Comparison of ENCODE assay signal across 16 cellular contexts in genomic region chr12:118101051-118101450, GRCh38. TPM values are rescaled to one million over a fixed set of nuclear protein-coding genes. Genes with fewer than 3 reads are reported as not detected.
DNase-seq lines count a peak whose midpoint lies in the region; ATAC-seq and TF ChIP-seq lines count a peak whose summit lies in the region.
"Had no signal": no experiment of that assay in that cellular context is flagged by ENCODE, and none has a peak within 500 bp of the region (broad histone marks: within the 10 kb centered on the region; RNA-seq: fewer than 3 reads in every experiment).

No MANE protein-coding gene starts in this region.

- no peaks in the 10 kb centered on the region for H3K36me3 ChIP-seq in IMR-90 (ENCODE audit: control insufficient read depth, insufficient read depth, low read length)
- H3K36me3 ChIP-seq in endodermal cell (ENCODE audit: control insufficient read depth, insufficient read depth, low read length) = peaks cover 13% of the 10 kb centered on the region
- peaks cover 0 to 5% of the 10 kb centered on the region in 2 experiments for H3K36me3 ChIP-seq in SK-N-SH (replicated peaks in 1 of 2; ENCODE audit: control insufficient read depth in 1 of 2, insufficient read depth in 2 of 2, low read length in 1 of 2)

- DNase-seq in IMR-90 (no peak), endodermal cell (no peak), neural crest cell (ENCODE audit: low read depth, low spot score) (no peak), DMS53 treated with DMSO at 0.1 percent for 48 hours (lab: John Stamatoyannopoulos, UW; ENCODE audit: unreplicated experiment) (no peak), NCI-H2196 (lab: John Stamatoyannopoulos, UW; ENCODE audit: unreplicated experiment) (no peak), SK-N-SH (no peak), NCI-H82 treated with DMSO at 0.1 percent for 48 hours (lab: John Stamatoyannopoulos, UW; ENCODE audit: unreplicated experiment) (no peak)
- DNase-seq: AML-193; Caco-2; CD4-positive, alpha-beta T cell; DMS153; DMS79 treated with DMSO at 0.1 percent for 48 hours; GOT3; H7 had no signal

- TF ChIP-seq CTCF in IMR-90 (conservative IDR thresholded peaks at IDR 0.05; ENCODE audit: low read depth, low read length) = no peak
- TF ChIP-seq CTCF in endodermal cell (conservative IDR thresholded peaks at IDR 0.05) = no peak
- TF ChIP-seq CTCF in neural crest cell (conservative IDR thresholded peaks at IDR 0.05) = no peak
- TF ChIP-seq CTCF in SK-N-SH (IDR thresholded peaks at IDR 0.05) = no peak

- H4K8ac ChIP-seq in IMR-90 (ENCODE audit: low read depth in 2 of 2, low read length in 2 of 2) = no peak overlapping the region

- no peaks in the 10 kb centered on the region for H3K9me1 ChIP-seq in IMR-90 (ENCODE audit: insufficient read depth, low read length)

- no peak for TF ChIP-seq RAD21 in IMR-90 (IDR thresholded peaks at IDR 0.05; ENCODE audit: low read length)
- no peak for TF ChIP-seq RAD21 in SK-N-SH (IDR thresholded peaks at IDR 0.05; ENCODE audit: low read length)

- H3K27ac ChIP-seq in IMR-90 (ENCODE audit: insufficient read depth, low read length) = no peak overlapping the region
- H3K27ac ChIP-seq in endodermal cell (ENCODE audit: low read depth, low read length) = no peak overlapping the region
- no peak overlapping the region for H3K27ac ChIP-seq in SK-N-SH (ENCODE audit: low read depth in 2 of 2, low read length in 1 of 2)
- H3K27ac ChIP-seq: KMS-11 had no signal

- H2AFZ ChIP-seq in IMR-90 (replicated peaks; ENCODE audit: low read length, poor library complexity) (no peak overlapping the region), SK-N-SH (ENCODE audit: low read depth) (no peak overlapping the region)

- H4K91ac ChIP-seq in IMR-90 (ENCODE audit: insufficient read depth, low read depth, low read length) = no peak overlapping the region

- H3K4me1 Mint-ChIP-seq in endodermal cell (peaks cover 18% of the 10 kb centered on the region), neural crest cell (peaks cover 18% of the 10 kb centered on the region)

- intact Hi-C loops in IMR-90 (cut with micrococcal nuclease) = loop anchor here (5.0 kb wide), 1 partner anchor 224 kb away; no protein-coding TSS in a partner anchor

- H3K14ac ChIP-seq in IMR-90 (replicated peaks; ENCODE audit: low read depth, low read length) = no peak overlapping the region

- H3K9me3 ChIP-seq in IMR-90 (ENCODE audit: control insufficient read depth, insufficient read depth, low read length) (no peaks in the 10 kb centered on the region), endodermal cell (ENCODE audit: control insufficient read depth, low read length) (no peaks in the 10 kb centered on the region), SK-N-SH (no peaks in the 10 kb centered on the region)
- H3K9me3 ChIP-seq: Caco-2 had no signal

- peaks cover 8% of the 10 kb centered on the region for H3F3A ChIP-seq in SK-N-SH (replicated peaks; ENCODE audit: insufficient read depth)

- CTCF ChIA-PET in IMR-90 (lab: Yijun Ruan, JAX) (interaction anchor here (1.1 kb wide), 1 partner anchor 20 kb away, joined by 3 read pairs; no protein-coding TSS in a partner anchor), SK-N-SH (lab: Yijun Ruan, JAX) (interaction anchor here (1.2 to 1.5 kb wide), 3 partner anchors 15 to 275 kb away, joined by 3 to 5 read pairs (median 4); no protein-coding TSS in a partner anchor)

- no peaks in the 10 kb centered on the region for H3K9me2 ChIP-seq in SK-N-SH

- H2BK5ac ChIP-seq in IMR-90 (ENCODE audit: low read depth, low read length, poor library complexity, severe bottlenecking) = no peak overlapping the region

- no peak overlapping the region for H3K4me3 ChIP-seq in IMR-90 (ENCODE audit: insufficient read depth, low read depth, low read length)
- peak overlapping the region; percentile 87 for H3K4me3 ChIP-seq in endodermal cell (ENCODE audit: low read length)
- no peak overlapping the region for H3K4me3 ChIP-seq in SK-N-SH (ENCODE audit: low read depth in 2 of 2, low read length in 1 of 2)

- H2BK15ac ChIP-seq in IMR-90 (ENCODE audit: low read depth, low read length) = no peak overlapping the region

- H2AK9ac ChIP-seq in IMR-90 (replicated peaks; ENCODE audit: low read depth, low read length, poor library complexity) = no peak overlapping the region

- H4K20me1 ChIP-seq in IMR-90 (ENCODE audit: insufficient read depth, low read length) (no peaks in the 10 kb centered on the region; the same call in 1 of the 2 replicates), SK-N-SH (ENCODE audit: insufficient read depth) (no peaks in the 10 kb centered on the region)

- no peak overlapping the region for H3K4me3 Mint-ChIP-seq in endodermal cell
- peak overlapping the region; percentile 96 for H3K4me3 Mint-ChIP-seq in neural crest cell

- 0 out of 2 replicates have a peak, but pooled peaks cover 2% of the 10 kb centered on the region for H3K4me1 ChIP-seq in IMR-90 (ENCODE audit: control insufficient read depth, insufficient read depth, low read length)
- no peaks in the 10 kb centered on the region for H3K4me1 ChIP-seq in endodermal cell (ENCODE audit: control insufficient read depth, insufficient read depth, low read length)
- peaks cover 0 to 11% of the 10 kb centered on the region in 2 experiments; a peak in 1 of 4 replicates for H3K4me1 ChIP-seq in SK-N-SH (ENCODE audit: control insufficient read depth in 1 of 2, insufficient read depth in 2 of 2, low read depth in 1 of 2, low read length in 1 of 2)

- H2BK20ac ChIP-seq in IMR-90 (ENCODE audit: low read depth, low read length) = no peak overlapping the region

- dilution Hi-C loops in IMR-90 (cut with HindIII; ENCODE audit: low sequenced_read_pairs, unreplicated experiment) = no loop called here

- POLR2A ChIA-PET in IMR-90 (lab: Charles Lee; ENCODE audit: unreplicated experiment) = interaction anchor here (0.6 kb wide), 1 partner anchor 40 kb away, joined by 24 read pairs; the partner anchor contains the start of gene WSB2
- POLR2A ChIA-PET in SK-N-SH (lab: Yijun Ruan, JAX) = no interaction called here

- H4K5ac ChIP-seq in IMR-90 (ENCODE audit: low read depth, low read length) = no peak overlapping the region

- BruUV-seq in IMR-90 (replicated peaks; lab: Mats Ljungman, UMichigan) = no TSS peak

- no peak overlapping the region for H3K9ac ChIP-seq in IMR-90 (ENCODE audit: low read depth, low read length)
- H3K9ac ChIP-seq in endodermal cell (ENCODE audit: extremely low read depth, low read length, poor library complexity, severe bottlenecking) = no peak overlapping the region
- no peak overlapping the region for H3K9ac ChIP-seq in SK-N-SH
- H3K9ac ChIP-seq: KMS-11 had no signal

- no peak overlapping the region for H3K18ac ChIP-seq in IMR-90 (ENCODE audit: low read depth, low read length)

- TF ChIP-seq POLR2A in IMR-90 (IDR thresholded peaks at IDR 0.05; ENCODE audit: low read depth, low read length) = no peak

- peaks cover 0 to 19% of the 10 kb centered on the region in 2 experiments; a peak in 1 of 4 replicates for H3K79me1 ChIP-seq in IMR-90 (ENCODE audit: low read depth in 1 of 2, low read length in 2 of 2)

- ATAC-seq in IMR-90 (ENCODE audit: low read depth) = no peak
- ATAC-seq: HCT116 had no signal

- TF ChIP-seq EP300 in SK-N-SH (IDR thresholded peaks at IDR 0.05; ENCODE audit: borderline replicate concordance in 1 of 2, low read depth in 1 of 2, low read length in 1 of 2) = no peak

- H3K36me3 Mint-ChIP-seq in endodermal cell (ENCODE audit: low read depth) (peaks cover 10% of the 10 kb centered on the region), neural crest cell (ENCODE audit: low read depth) (no peaks in the 10 kb centered on the region)

- in situ Hi-C loops in IMR-90 (cut with MboI; ENCODE audit: low sequenced_read_pairs) = no loop called here

- no CpG with 5 or more reads among the region's 3 CpGs for WGBS in IMR-90 (ENCODE audit: extremely low coverage in 2 of 2, insufficient read length in 1 of 2), 2 experiments
- 94 to 98% methylated on average over 2 of the region's 3 CpGs for WGBS in endodermal cell (ENCODE audit: insufficient coverage in 1 of 2, insufficient read length in 1 of 2), 2 experiments
- 90% methylated on average over 3 of the region's 3 CpGs for WGBS in SK-N-SH (ENCODE audit: low lambda C conversion rate)

- H3K9me3 Mint-ChIP-seq in endodermal cell = no peaks in the 10 kb centered on the region
- H3K9me3 Mint-ChIP-seq in neural crest cell = no peaks in the 10 kb centered on the region
- H3K9me3 Mint-ChIP-seq: CD4-positive, alpha-beta T cell had no signal

- H2AK5ac ChIP-seq in IMR-90 (ENCODE audit: low read depth, low read length) = no peak overlapping the region

- H3K4me2 ChIP-seq in IMR-90 (ENCODE audit: low read depth, low read length) = no peak overlapping the region
- no peak overlapping the region for H3K4me2 ChIP-seq in SK-N-SH
- H3K4me2 ChIP-seq: KMS-11 had no signal

- no peaks in the 10 kb centered on the region for H3K27me3 Mint-ChIP-seq in endodermal cell (ENCODE audit: insufficient read depth)
- peaks cover 2% of the 10 kb centered on the region for H3K27me3 Mint-ChIP-seq in neural crest cell (ENCODE audit: low read depth)

- peaks cover 23% of the 10 kb centered on the region for H3K79me2 ChIP-seq in SK-N-SH (ENCODE audit: insufficient read depth)

- no peak overlapping the region for H3K4ac ChIP-seq in IMR-90 (ENCODE audit: low read depth, low read length)

- no peak overlapping the region for H2BK120ac ChIP-seq in IMR-90 (ENCODE audit: low read depth, low read length)

- no peak overlapping the region for H3K27ac Mint-ChIP-seq in endodermal cell
- no peak overlapping the region for H3K27ac Mint-ChIP-seq in neural crest cell (ENCODE audit: unreplicated experiment)
- H3K27ac Mint-ChIP-seq: CD4-positive, alpha-beta T cell had no signal

- H3K27me3 ChIP-seq in IMR-90 (ENCODE audit: control insufficient read depth, insufficient read depth, low read length) (no peaks in the 10 kb centered on the region), endodermal cell (ENCODE audit: control insufficient read depth, insufficient read depth, low read length, poor library complexity, severe bottlenecking) (no peaks in the 10 kb centered on the region), SK-N-SH (ENCODE audit: insufficient read depth) (no peaks in the 10 kb centered on the region)

- H3K56ac ChIP-seq in IMR-90 (ENCODE audit: extremely low read depth, insufficient read depth, low read length) = no peak overlapping the region

- H3K23ac ChIP-seq in IMR-90 (ENCODE audit: low read depth, low read length) = no peak overlapping the region

RNA-seq across cellular contexts. Expression of gene VSIG10, which starts 2.8 kb away (rescaled TPM):
- total RNA-seq in IMR-90 (2012; rRNA removed) (10.0 and 17.5 TPM in 2 replicates), endodermal cell (10 to 100 TPM; 35.4 to 43.8 TPM), neural crest cell (26.8 and 30.1 TPM in 2 replicates)
- polyA plus RNA-seq in IMR-90 (2012; rRNA removed) (5.2 and 5.9 TPM in 2 replicates), SK-N-SH (2012; rRNA removed) (12.5 and 21.2 TPM in 2 replicates)
- 2.8 and 3.4 TPM in 2 replicates for polyA plus RNA-seq in IMR-90 (2012; cell fraction: cytosol; rRNA removed)
- polyA plus RNA-seq in IMR-90 (2012; cell fraction: nucleus; rRNA removed; ENCODE audit: low replicate concordance) = 6.0 and 12.2 TPM in 2 replicates
- 19.1 TPM for polyA plus RNA-seq in endodermal cell (2013, experiment 1 of 2)
- 18.8 TPM for polyA plus RNA-seq in endodermal cell (2013, experiment 2 of 2)
- 9.8 and 10.3 TPM in 2 replicates for polyA plus RNA-seq in SK-N-SH (2012; cell fraction: cytosol; rRNA removed)
- 47.7 and 48.5 TPM in 2 replicates for polyA plus RNA-seq in SK-N-SH (2012; cell fraction: nucleus; rRNA removed)

RNA-seq across cellular contexts. Expression of gene PEBP1, which starts 34.9 kb away (rescaled TPM):
- total RNA-seq in IMR-90 (2012; rRNA removed) (129 and 137 TPM in 2 replicates), endodermal cell (100 to 1,000 TPM; 153 to 158 TPM), neural crest cell (305 and 317 TPM in 2 replicates)
- polyA plus RNA-seq in IMR-90 (2012; rRNA removed) (161 and 180 TPM in 2 replicates), SK-N-SH (2012; rRNA removed) (186 and 219 TPM in 2 replicates)
- 146 and 170 TPM in 2 replicates for polyA plus RNA-seq in IMR-90 (2012; cell fraction: cytosol; rRNA removed)
- 66.1 and 94.0 TPM in 2 replicates for polyA plus RNA-seq in IMR-90 (2012; cell fraction: nucleus; rRNA removed; ENCODE audit: low replicate concordance)
- polyA plus RNA-seq in endodermal cell (2013, experiment 1 of 2) = 232 TPM
- polyA plus RNA-seq in endodermal cell (2013, experiment 2 of 2) = 201 TPM
- polyA plus RNA-seq in SK-N-SH (2012; cell fraction: cytosol; rRNA removed) = 169 and 192 TPM in 2 replicates
- 117 and 126 TPM in 2 replicates for polyA plus RNA-seq in SK-N-SH (2012; cell fraction: nucleus; rRNA removed)

RNA-seq across cellular contexts. Expression of gene WSB2, which starts 40.1 kb away (rescaled TPM):
- total RNA-seq in IMR-90 (2012; rRNA removed) (141 and 180 TPM in 2 replicates), endodermal cell (10 to 100 TPM; 60.7 to 61.7 TPM), neural crest cell (77.3 and 78.6 TPM in 2 replicates)
- polyA plus RNA-seq in IMR-90 (2012; rRNA removed) (92.8 and 99.2 TPM in 2 replicates), SK-N-SH (2012; rRNA removed) (54.4 and 62.6 TPM in 2 replicates)
- polyA plus RNA-seq in IMR-90 (2012; cell fraction: cytosol; rRNA removed) = 61.3 and 149 TPM in 2 replicates
- polyA plus RNA-seq in IMR-90 (2012; cell fraction: nucleus; rRNA removed; ENCODE audit: low replicate concordance) = 31.2 and 37.8 TPM in 2 replicates
- 54.5 TPM for polyA plus RNA-seq in endodermal cell (2013, experiment 1 of 2)
- 62.1 TPM for polyA plus RNA-seq in endodermal cell (2013, experiment 2 of 2)
- 46.6 and 55.6 TPM in 2 replicates for polyA plus RNA-seq in SK-N-SH (2012; cell fraction: cytosol; rRNA removed)
- polyA plus RNA-seq in SK-N-SH (2012; cell fraction: nucleus; rRNA removed) = 36.4 and 37.6 TPM in 2 replicates
